ENCODE assay signal across 11 cellular contexts in the genomic region with DNA sequence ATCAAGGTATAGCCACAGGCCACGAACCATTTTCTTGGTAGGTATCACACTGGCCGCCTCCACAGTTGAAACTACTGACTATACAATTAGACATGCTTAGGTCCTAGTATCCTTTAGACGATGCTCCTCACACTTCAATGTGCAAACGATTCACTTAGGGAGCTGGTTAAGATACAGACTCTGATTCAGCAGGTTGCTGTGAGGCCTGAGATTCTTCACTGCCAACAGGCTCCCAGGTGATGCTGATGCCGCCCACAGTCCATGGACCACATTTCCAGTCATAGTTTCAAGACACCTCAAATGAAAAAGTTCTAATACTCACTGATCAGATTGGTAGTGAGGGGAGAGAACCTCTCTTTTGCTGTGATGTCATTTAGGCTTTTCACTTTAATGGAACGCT.
"Had no signal": no experiment of that assay in that cellular context is flagged by ENCODE, and none has a peak within 500 bp of the region (broad histone marks: within the 10 kb centered on the region; RNA-seq: fewer than 3 reads in every experiment).

No MANE protein-coding gene starts in this region.

- H3K4me3 Mint-ChIP-seq: endodermal cell, immature natural killer cell, natural killer cell, WTC11 had no signal

- DNase-seq: amniotic stem cell, dorsolateral prefrontal cortex, endodermal cell, immature natural killer cell, mesendoderm, natural killer cell, SW 1271, uterus had no signal

- H3K9me3 ChIP-seq: neutrophil, thoracic aorta, uterus had no signal

- H3K4me1 Mint-ChIP-seq: endodermal cell, WTC11 had no signal

- H3K4me3 ChIP-seq: dorsolateral prefrontal cortex, thoracic aorta, uterus had no signal

- H3K4me1 ChIP-seq: uterus had no signal

- ATAC-seq: natural killer cell, WTC11 had no signal

- H3K27ac ChIP-seq: dorsolateral prefrontal cortex, neutrophil, thoracic aorta, uterus had no signal

- H3K36me3 ChIP-seq: uterus had no signal

- H3K9me3 Mint-ChIP-seq: endodermal cell, immature natural killer cell, natural killer cell, WTC11 had no signal

- H3K27me3 ChIP-seq: dorsolateral prefrontal cortex, neutrophil, uterus had no signal

- H3K27ac Mint-ChIP-seq: endodermal cell, immature natural killer cell, natural killer cell, WTC11 had no signal
